In genomic region chr3:70000028-70000410, GRCh38 we compare ENCODE assay signal across 1 cellular context.
TF ChIP-seq lines count a peak whose summit lies in the region.

No MANE protein-coding gene starts in this region.

TF ChIP-seq in K562, 482 proteins besides CTCF, POLR2A, EP300 and RAD21 (continued from another document):
- TF ChIP-seq ZBTB9 (CRISPR knock-in tag; IDR thresholded peaks at IDR 0.05) (0 out of 2 replicates have a peak, but pooled peaks have one; percentile 5), BACH1 (tag; IDR thresholded peaks at IDR 0.05) (no peak), NKRF (IDR thresholded peaks at IDR 0.05; ENCODE audit: borderline replicate concordance) (0 out of 2 replicates have a peak, but pooled peaks have one; percentile 21), HMG20B (CRISPR knock-in tag; IDR thresholded peaks at IDR 0.05) (no peak), FOS (IDR thresholded peaks at IDR 0.05; ENCODE audit: extremely low read depth, insufficient read length) (no peak), NFRKB (IDR thresholded peaks at IDR 0.05; ENCODE audit: low read depth) (0 out of 2 replicates have a peak, but pooled peaks have one; percentile 29), ZNF644 (tag; IDR thresholded peaks at IDR 0.05; ENCODE audit: low read depth) (0 out of 2 replicates have a peak, but pooled peaks have one; percentile 29)
